Comparison of ENCODE assay signal across 26 cellular contexts in genomic region chr3:114770874-114771273, GRCh38.
DNase-seq lines count a peak whose midpoint lies in the region; ATAC-seq, FAIRE-seq and TF ChIP-seq lines count a peak whose summit lies in the region.
"Had no signal": no experiment of that assay in that cellular context is flagged by ENCODE, and none has a peak within 500 bp of the region (broad histone marks: within the 10 kb centered on the region; RNA-seq: fewer than 3 reads in every experiment).

No MANE protein-coding gene starts in this region.

- H2AFZ ChIP-seq in GM23248 (no peak overlapping the region), fibroblast of lung (ENCODE audit: low read length) (no peak overlapping the region), hepatocyte (no peak overlapping the region)

- ATAC-seq in A549 (no peak), HG03565 (IDR thresholded peaks at IDR 0.05; ENCODE audit: unreplicated experiment) (no peak)
- ATAC-seq: activated T-cell treated with anti-CD3 and anti-CD28 coated beads, Interleukin-2, amount 50 U/mL, for 4 hours; left lobe of liver; naive thymus-derived CD4-positive, alpha-beta T cell; SK-N-SH treated with all-trans-retinoic acid at 6 μM for 48 hours; stimulated activated effector memory CD8-positive, alpha-beta T cell treated with anti-CD3 and anti-CD28 coated beads, Interleukin-12 subunit alpha, Interleukin-12 subunit beta, amount 100 ng/mL, for 72 hours; upper lobe of right lung had no signal

- H3K4me1 ChIP-seq in A549 (0 out of 3 replicates have a peak, but pooled peaks cover 4% of the 10 kb centered on the region), GM23248 (ENCODE audit: insufficient read depth) (no peaks in the 10 kb centered on the region; the same call in 1 of the 2 replicates), fibroblast of lung (ENCODE audit: control insufficient read depth, extremely low read depth, insufficient read depth, low read length) (no peaks in the 10 kb centered on the region), hepatocyte (ENCODE audit: insufficient read depth) (no peaks in the 10 kb centered on the region)
- H3K4me1 ChIP-seq: upper lobe of right lung had no signal

- H3K79me2 ChIP-seq in GM23248 (ENCODE audit: insufficient read depth) (no peaks in the 10 kb centered on the region), fibroblast of lung (ENCODE audit: control insufficient read depth, insufficient read depth, low read length) (no peaks in the 10 kb centered on the region), hepatocyte (no peaks in the 10 kb centered on the region)

- H4K20me1 ChIP-seq in GM23248 (ENCODE audit: insufficient read depth): no peaks in the 10 kb centered on the region
- H4K20me1 ChIP-seq in fibroblast of lung (ENCODE audit: control insufficient read depth, extremely low read depth, insufficient read depth, low read length): no peaks in the 10 kb centered on the region
- H4K20me1 ChIP-seq in hepatocyte (ENCODE audit: insufficient read depth, poor library complexity, severe bottlenecking): no peaks in the 10 kb centered on the region

- no peak overlapping the region for H3K4me2 ChIP-seq in A549
- H3K4me2 ChIP-seq in GM23248 (ENCODE audit: unreplicated experiment): no peak overlapping the region
- H3K4me2 ChIP-seq in fibroblast of lung (ENCODE audit: extremely low read depth, insufficient read depth, low read length): no peak overlapping the region
- H3K4me2 ChIP-seq in hepatocyte: no peak overlapping the region
- H3K4me2 ChIP-seq: smooth muscle cell had no signal

- FAIRE-seq in A549 (lab: Jason Lieb, UNC): no peak

- H3K9ac ChIP-seq in GM23248 (no peak overlapping the region), fibroblast of lung (ENCODE audit: insufficient read depth, low read length) (no peak overlapping the region)

- H3F3A ChIP-seq in GM23248 (ENCODE audit: insufficient read depth): peaks cover 6% of the 10 kb centered on the region; the same call in 1 of the 2 replicates

- TF ChIP-seq EP300 in A549 (IDR thresholded peaks at IDR 0.05): no peak

- H3K9me2 ChIP-seq in GM23248 (ENCODE audit: insufficient read depth) (no peaks in the 10 kb centered on the region), hepatocyte (replicated peaks; ENCODE audit: insufficient read depth) (no peaks in the 10 kb centered on the region)

- CTCF ChIA-PET in A549 (lab: Yijun Ruan, JAX): no interaction called here

- H3K9me3 ChIP-seq in A549 (peaks cover 40% of the 10 kb centered on the region), GM23248 (ENCODE audit: low read depth) (peaks cover 4% of the 10 kb centered on the region), fibroblast of lung (ENCODE audit: control insufficient read depth, insufficient read depth, low read depth, low read length) (no peaks in the 10 kb centered on the region), hepatocyte (ENCODE audit: low read depth) (no peaks in the 10 kb centered on the region)

- no peaks in the 10 kb centered on the region; the same call in 1 of the 2 replicates for H3K36me3 ChIP-seq in GM23248 (ENCODE audit: low read depth)
- no peaks in the 10 kb centered on the region for H3K36me3 ChIP-seq in fibroblast of lung (ENCODE audit: control insufficient read depth, insufficient read depth, low read length)
- no peaks in the 10 kb centered on the region for H3K36me3 ChIP-seq in hepatocyte (replicated peaks; ENCODE audit: insufficient read depth, low read depth)
- H3K36me3 ChIP-seq: upper lobe of right lung had no signal

- TF ChIP-seq POLR2A in A549 (IDR thresholded peaks at IDR 0.05; ENCODE audit: low read length): no peak

- peak in 1 of 2 experiments; percentile 16 for DNase-seq in A549 (ENCODE audit: low read depth in 1 of 2, low spot score in 1 of 2)
- DNase-seq in GM23248: peak; percentile 67
- peak; percentile 72 for DNase-seq in amniotic epithelial cell (ENCODE audit: low read depth)
- peak; percentile 17 to 85 for DNase-seq in fibroblast of lung (ENCODE audit: low read depth in 2 of 2)
- no peak for DNase-seq in AG20443 (ENCODE audit: low spot score)
- DNase-seq in hepatocyte (ENCODE audit: low spot score): no peak
- DNase-seq in SW 1271 (lab: John Stamatoyannopoulos, UW): no peak
- DNase-seq: activated CD4-positive, alpha-beta T cell treated with anti-CD3 and anti-CD28 coated beads for 4 hours; activated CD8-positive, alpha-beta memory T cell treated with anti-CD3 and anti-CD28 coated beads for 24 hours; activated naive CD4-positive, alpha-beta T cell treated with Interleukin-2 at 50 U/mL for 16 hours; activated T-cell treated with anti-CD3 and anti-CD28 coated beads, Interleukin-2, amount 50 U/mL, for 4 hours; amniotic stem cell; CD4-positive, CD25-positive, alpha-beta regulatory T cell; dermis blood vessel endothelial cell; foreskin melanocyte; H9; MM.1S; naive thymus-derived CD4-positive, alpha-beta T cell; NCI-H187; nucleus accumbens; upper lobe of right lung had no signal

- 86% methylated on average over 2 of the region's 2 CpGs for WGBS in A549 (ENCODE audit: missing lambda C conversion rate)
- WGBS in GM23248 (ENCODE audit: low coverage in 1 of 2, low lambda C conversion rate in 2 of 2, missing lambda C conversion rate in 2 of 2), 2 experiments: 95% methylated on average over 2 of the region's 2 CpGs
- WGBS in hepatocyte (ENCODE audit: low lambda C conversion rate, missing lambda C conversion rate): 88% methylated on average over 2 of the region's 2 CpGs

- TF ChIP-seq RAD21 in A549 (conservative IDR thresholded peaks at IDR 0.05 in 1 of 2, IDR thresholded peaks at IDR 0.05 in 1 of 2): no peak

- H3K27me3 ChIP-seq in GM23248 (replicated peaks; ENCODE audit: insufficient read depth) (no peaks in the 10 kb centered on the region), fibroblast of lung (ENCODE audit: control insufficient read depth, insufficient read depth, low read length) (no peaks in the 10 kb centered on the region), hepatocyte (no peaks in the 10 kb centered on the region)
- H3K27me3 ChIP-seq: upper lobe of right lung had no signal

- TF ChIP-seq CTCF in A549 (IDR thresholded peaks at IDR 0.05): no peak
- no peak for TF ChIP-seq CTCF in fibroblast of lung (conservative IDR thresholded peaks at IDR 0.05 in 1 of 2, IDR thresholded peaks at IDR 0.05 in 1 of 2; ENCODE audit: low read depth in 1 of 2, low read length in 2 of 2)
- no peak for TF ChIP-seq CTCF in hepatocyte (IDR thresholded peaks at IDR 0.05; ENCODE audit: poor library complexity)

- no peak overlapping the region for H3K4me3 ChIP-seq in A549
- H3K4me3 ChIP-seq in GM23248: no peak overlapping the region
- H3K4me3 ChIP-seq in fibroblast of lung (replicated peaks in 1 of 4; ENCODE audit: control extremely low read depth in 1 of 4, insufficient read depth in 1 of 4, low read depth in 3 of 4, low read length in 4 of 4): no peak overlapping the region
- no peak overlapping the region for H3K4me3 ChIP-seq in hepatocyte
- H3K4me3 ChIP-seq: smooth muscle cell, upper lobe of right lung had no signal

- in situ Hi-C loops in GM23248 (cut with MboI): no loop called here

- POLR2A ChIA-PET in A549 (lab: Yijun Ruan, JAX): no interaction called here

- no peak overlapping the region for H3K27ac ChIP-seq in A549
- H3K27ac ChIP-seq in GM23248: no peak overlapping the region
- H3K27ac ChIP-seq in fibroblast of lung (ENCODE audit: insufficient read depth, low read length): no peak overlapping the region
- H3K27ac ChIP-seq in hepatocyte: no peak overlapping the region
- H3K27ac ChIP-seq: upper lobe of right lung had no signal

TF ChIP-seq in A549, 52 proteins besides CTCF, POLR2A, EP300 and RAD21:
- TF ChIP-seq CEBPB (IDR thresholded peaks at IDR 0.05): peak; percentile 73 to 82
- no peak for TF ChIP-seq CBX8 (IDR thresholded peaks at IDR 0.05)
- no peak for TF ChIP-seq TFCP2L1 (CRISPR knock-in tag; IDR thresholded peaks at IDR 0.05)
- no peak for TF ChIP-seq FOSL2 (IDR thresholded peaks at IDR 0.05)
- peak; percentile 29; the same call in 1 of the 2 replicates for TF ChIP-seq FOSL2 (CRISPR knock-in tag; IDR thresholded peaks at IDR 0.05)
- TF ChIP-seq JUNB (IDR thresholded peaks at IDR 0.05): peak; percentile 24; the same call in 1 of the 2 replicates

Comparison
In these comparisons a context has a peak if more than half of its experiments do, and no peak if none do; other contexts are left out.
1. DNase-seq: peak in GM23248 (single experiment), amniotic epithelial cell (single experiment) and fibroblast of lung (2 of 2); none in AG20443 (single experiment), hepatocyte (single experiment) and SW 1271 (0 of 2).